ENCODE assay signal across 12 cellular contexts in the genomic region with DNA sequence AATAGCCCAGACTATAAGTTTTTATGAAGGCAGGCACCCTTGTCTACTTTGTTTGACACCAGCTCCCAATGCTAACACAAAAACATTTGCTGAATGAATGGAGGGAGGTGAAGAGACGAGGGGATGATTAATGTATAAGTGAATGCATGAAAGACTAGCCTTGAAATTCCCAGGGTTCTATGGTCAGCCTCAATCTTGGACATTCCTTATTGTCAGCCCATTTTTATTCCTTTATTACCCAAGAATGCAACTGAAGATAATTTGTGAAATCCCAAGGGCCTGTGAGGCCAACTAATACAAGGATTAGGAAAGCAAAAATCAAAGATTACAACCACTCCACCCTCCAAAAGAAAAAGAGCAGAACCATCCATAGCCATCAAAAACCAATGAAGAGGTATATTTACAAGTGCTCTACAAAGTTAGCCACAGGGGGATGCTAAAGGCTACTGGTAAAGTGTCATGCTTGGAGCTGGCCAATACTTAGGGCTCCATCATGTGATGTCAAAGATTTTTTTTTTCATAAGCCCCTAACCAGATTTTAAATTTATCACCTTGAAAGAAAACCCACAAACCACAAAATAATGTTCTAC. TPM values are rescaled to one million over a fixed set of nuclear protein-coding genes. Genes with fewer than 3 reads are reported as not detected.
DNase-seq lines count a peak whose midpoint lies in the region; ATAC-seq and TF ChIP-seq lines count a peak whose summit lies in the region.
"Had no signal": no experiment of that assay in that cellular context is flagged by ENCODE, and none has a peak within 500 bp of the region (broad histone marks: within the 10 kb centered on the region; RNA-seq: fewer than 3 reads in every experiment).

No MANE protein-coding gene starts in this region.

- no peak overlapping the region for H3K4me3 ChIP-seq in retinal pigment epithelial cell (ENCODE audit: low read length)

- H3K4me3 Mint-ChIP-seq in progenitor cell of endocrine pancreas (ENCODE audit: low read depth): no peak overlapping the region
- H3K4me3 Mint-ChIP-seq: nephron progenitor cell had no signal

- no peaks in the 10 kb centered on the region for H3K36me3 Mint-ChIP-seq in progenitor cell of endocrine pancreas (ENCODE audit: insufficient read depth)

- H3K9me3 Mint-ChIP-seq in progenitor cell of endocrine pancreas (ENCODE audit: low read depth): no peaks in the 10 kb centered on the region

- peak; percentile 15 for DNase-seq in RPMI7951 (ENCODE audit: low read depth)
- peak; percentile 52 for DNase-seq in fibroblast of peridontal ligament (ENCODE audit: extremely low read depth)
- DNase-seq in retinal pigment epithelial cell (ENCODE audit: low read depth): no peak
- no peak for DNase-seq in hippocampal formation (lab: John Stamatoyannopoulos, UW)
- DNase-seq in progenitor cell of endocrine pancreas (ENCODE audit: low spot score, unreplicated experiment): no peak
- DNase-seq: activated CD8-positive, alpha-beta memory T cell treated with anti-CD3 and anti-CD28 coated beads, Interleukin-2, amount 50 U/mL, for 48 hours; NCI-H1048; nephron progenitor cell; SHP77 had no signal

- ATAC-seq in HG02678 (IDR thresholded peaks at IDR 0.05; ENCODE audit: unreplicated experiment): no peak
- no peak for ATAC-seq in GM21515 (IDR thresholded peaks at IDR 0.05; ENCODE audit: unreplicated experiment)

- peak; percentile 46 for TF ChIP-seq CTCF in GM12874 (IDR thresholded peaks at IDR 0.05; ENCODE audit: insufficient read depth, low read depth, low read length)
- peak; percentile 53 for TF ChIP-seq CTCF in retinal pigment epithelial cell (conservative IDR thresholded peaks at IDR 0.05; ENCODE audit: low read depth, low read length)
- no peak for TF ChIP-seq CTCF in progenitor cell of endocrine pancreas (IDR thresholded peaks at IDR 0.05; ENCODE audit: unreplicated experiment)

- H3K4me1 Mint-ChIP-seq in progenitor cell of endocrine pancreas (ENCODE audit: low read depth): no peaks in the 10 kb centered on the region
- H3K4me1 Mint-ChIP-seq: nephron progenitor cell had no signal

- no peak overlapping the region for H3K27ac Mint-ChIP-seq in progenitor cell of endocrine pancreas
- H3K27ac Mint-ChIP-seq: nephron progenitor cell had no signal

- no peaks in the 10 kb centered on the region for H3K27me3 Mint-ChIP-seq in progenitor cell of endocrine pancreas

RNA-seq across cellular contexts. Expression of a gene that starts 40.0 kb away (rescaled TPM):
- total RNA-seq in RPMI7951 (2014; rRNA removed; shearing (Covaris generic)): 0.39 and 0.84 TPM in 2 replicates
- 6.1 and 6.6 TPM in 2 replicates for total RNA-seq in progenitor cell of endocrine pancreas

Comparison
In these comparisons a context has a peak if more than half of its experiments do, and no peak if none do; other contexts are left out.
1. DNase-seq: peak in RPMI7951 (single experiment) and fibroblast of peridontal ligament (single experiment); none in retinal pigment epithelial cell (single experiment), hippocampal formation (0 of 2) and progenitor cell of endocrine pancreas (single experiment).